8 cellular contexts compared by ENCODE assay signal in the genomic region with DNA sequence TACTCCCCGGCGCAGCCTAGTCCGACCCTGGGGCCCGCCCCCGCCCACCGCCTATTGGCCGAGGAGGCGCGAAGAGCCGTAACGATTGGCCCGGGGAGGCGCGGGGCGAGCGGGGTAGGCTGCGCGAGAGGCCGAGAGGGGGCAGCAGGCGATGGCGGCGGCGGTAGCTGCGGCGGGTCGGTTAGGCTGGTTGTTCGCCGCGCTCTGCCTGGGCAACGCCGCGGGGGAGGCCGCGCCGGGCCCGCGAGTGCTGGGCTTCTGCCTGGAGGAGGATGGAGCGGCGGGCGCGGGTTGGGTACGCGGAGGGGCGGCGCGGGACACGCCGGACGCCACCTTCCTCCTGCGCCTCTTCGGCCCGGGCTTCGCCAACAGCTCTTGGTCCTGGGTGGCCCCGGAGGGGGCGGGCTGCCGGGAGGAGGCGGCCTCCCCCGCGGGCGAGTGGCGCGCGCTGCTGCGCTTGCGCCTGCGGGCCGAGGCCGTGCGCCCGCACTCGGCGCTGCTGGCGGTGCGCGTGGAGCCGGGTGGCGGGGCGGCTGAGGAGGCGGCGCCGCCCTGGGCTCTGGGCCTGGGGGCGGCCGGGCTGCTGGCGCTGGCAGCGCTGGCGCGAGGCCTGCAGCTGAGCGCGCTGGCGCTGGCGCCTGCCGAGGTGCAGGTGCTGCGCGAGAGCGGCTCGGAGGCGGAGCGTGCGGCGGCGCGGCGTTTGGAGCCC. TPM values are rescaled to one million over a fixed set of nuclear protein-coding genes. Genes with fewer than 3 reads are reported as not detected.
DNase-seq lines count a peak whose midpoint lies in the region; ATAC-seq and TF ChIP-seq lines count a peak whose summit lies in the region.

CNNM3 (plus strand) TSS at position 142 of the 709 bp plus-strand sequence; CDS start at position 152, 10 bp downstream.

- H3K36me3 ChIP-seq in GM23248 (ENCODE audit: low read depth): no peaks in the 10 kb centered on the region
- 0 out of 2 replicates have a peak, but pooled peaks cover 4% of the 10 kb centered on the region for H3K36me3 ChIP-seq in Karpas-422 (ENCODE audit: insufficient read depth, low read length)
- H3K36me3 ChIP-seq in Peyer's patch: no peaks in the 10 kb centered on the region
- peaks cover 0 to 25% (median 3%) of the 10 kb centered on the region in 3 donors for H3K36me3 ChIP-seq in esophagus squamous epithelium

- H3K27ac Mint-ChIP-seq in naive B cell: peak within 1 kb of the TSS; percentile 47 to 92 (median 58)
- peak within 1 kb of the TSS; percentile 72 for H3K27ac Mint-ChIP-seq in stimulated activated effector memory CD8-positive, alpha-beta T cell treated with anti-CD3 and anti-CD28 coated beads, Interleukin-12 subunit alpha, Interleukin-12 subunit beta, amount 100 ng/mL, for 72 hours

- intact Hi-C loops in esophagus squamous epithelium (cut with DNase I): loop anchor here (5.0 kb wide), 1 partner anchor 36 kb away; no protein-coding TSS in a partner anchor

- H3K9me3 ChIP-seq in GM23248 (ENCODE audit: low read depth) (no peaks in the 10 kb centered on the region), Karpas-422 (ENCODE audit: low read length) (no peaks in the 10 kb centered on the region), Peyer's patch (no peaks in the 10 kb centered on the region), esophagus squamous epithelium (no peaks in the 10 kb centered on the region)

- peaks cover 0 to 7% of the 10 kb centered on the region in 2 donors for H3K36me3 Mint-ChIP-seq in naive B cell
- H3K36me3 Mint-ChIP-seq in stimulated activated effector memory CD8-positive, alpha-beta T cell treated with anti-CD3 and anti-CD28 coated beads, Interleukin-12 subunit alpha, Interleukin-12 subunit beta, amount 100 ng/mL, for 72 hours: peaks cover 31% of the 10 kb centered on the region

- no peaks in the 10 kb centered on the region for H4K20me1 ChIP-seq in GM23248 (ENCODE audit: insufficient read depth)
- peaks cover 13% of the 10 kb centered on the region; the same call in 1 of the 2 replicates for H4K20me1 ChIP-seq in Karpas-422 (ENCODE audit: insufficient read depth, low read depth, low read length)

- TF ChIP-seq POLR2A in Peyer's patch (IDR thresholded peaks at IDR 0.05) (peak; percentile 79 to 86), esophagus squamous epithelium (IDR thresholded peaks at IDR 0.05) (peak in 3 of 4 donors; percentile 26 to 88 (median 70))

- H3K4me1 Mint-ChIP-seq in naive B cell: peaks cover 45 to 58% (median 51%) of the 10 kb centered on the region in 3 donors
- peaks cover 63% of the 10 kb centered on the region for H3K4me1 Mint-ChIP-seq in stimulated activated effector memory CD8-positive, alpha-beta T cell treated with anti-CD3 and anti-CD28 coated beads, Interleukin-12 subunit alpha, Interleukin-12 subunit beta, amount 100 ng/mL, for 72 hours

- H2AFZ ChIP-seq in GM23248: peak within 1 kb of the TSS; percentile 87
- peak within 1 kb of the TSS; percentile 94 for H2AFZ ChIP-seq in Karpas-422 (ENCODE audit: low read length)

- peak; percentile 88 to 90 for ATAC-seq in naive B cell (ENCODE audit: low read depth in 2 of 2)
- ATAC-seq in stimulated activated effector memory CD8-positive, alpha-beta T cell treated with anti-CD3 and anti-CD28 coated beads, Interleukin-12 subunit alpha, Interleukin-12 subunit beta, amount 100 ng/mL, for 72 hours: peak; percentile 94

- H3K27ac ChIP-seq in GM23248 (peak within 1 kb of the TSS; percentile 17), Karpas-422 (ENCODE audit: low read length) (peak within 1 kb of the TSS; percentile 46), Peyer's patch (peak within 1 kb of the TSS; percentile 92 to 100 (median 98)), esophagus squamous epithelium (peak within 1 kb of the TSS; percentile 87 to 99 (median 94))

- H3K27me3 ChIP-seq in GM23248 (replicated peaks; ENCODE audit: insufficient read depth): no peaks in the 10 kb centered on the region
- no peaks in the 10 kb centered on the region for H3K27me3 ChIP-seq in Karpas-422 (ENCODE audit: low read length)
- no peaks in the 10 kb centered on the region for H3K27me3 ChIP-seq in Peyer's patch
- no peaks in the 10 kb centered on the region for H3K27me3 ChIP-seq in esophagus squamous epithelium

- H3K4me3 ChIP-seq in GM23248 (peak within 1 kb of the TSS; percentile 76), Karpas-422 (ENCODE audit: low read length) (peak within 1 kb of the TSS; percentile 73), Peyer's patch (peak within 1 kb of the TSS; percentile 82 to 86 (median 85)), esophagus squamous epithelium (peak within 1 kb of the TSS; percentile 63 to 91 (median 75))

- 0 out of 2 replicates have a peak, but pooled peaks cover 8% of the 10 kb centered on the region for H3F3A ChIP-seq in GM23248 (ENCODE audit: insufficient read depth)

- H3K9ac ChIP-seq in GM23248 (peak within 1 kb of the TSS; percentile 68), Karpas-422 (ENCODE audit: low read length) (peak within 1 kb of the TSS; percentile 86)

- 0 to 1% methylated on average over 24 to 77 of the region's 103 CpGs for whole genome bisulfite sequencing in GM23248 (ENCODE audit: low coverage in 1 of 2, low lambda C conversion rate in 2 of 2, missing lambda C conversion rate in 2 of 2), 2 experiments
- no CpG with 5 or more reads among the region's 103 CpGs for WGBS in esophagus squamous epithelium, 2 donors

- in situ Hi-C loops in GM23248 (cut with MboI): no loop called here

- H3K79me2 ChIP-seq in GM23248 (ENCODE audit: insufficient read depth) (no peaks in the 10 kb centered on the region; the same call in 1 of the 2 replicates), Karpas-422 (ENCODE audit: low read length) (peaks cover 44% of the 10 kb centered on the region)

- H3K4me2 ChIP-seq in GM23248 (ENCODE audit: unreplicated experiment) (peak within 1 kb of the TSS; percentile 88), Karpas-422 (ENCODE audit: low read depth, low read length, poor library complexity, severe bottlenecking) (peak within 1 kb of the TSS; percentile 86)

- peak within 1 kb of the TSS; percentile 84 to 97 (median 92) for H3K4me3 Mint-ChIP-seq in naive B cell
- peak within 1 kb of the TSS; percentile 74 for H3K4me3 Mint-ChIP-seq in stimulated activated effector memory CD8-positive, alpha-beta T cell treated with anti-CD3 and anti-CD28 coated beads, Interleukin-12 subunit alpha, Interleukin-12 subunit beta, amount 100 ng/mL, for 72 hours

- H3K27me3 Mint-ChIP-seq in naive B cell: no peaks in the 10 kb centered on the region

- TF ChIP-seq CTCF in Peyer's patch (IDR thresholded peaks at IDR 0.05): peak; percentile 47 to 85 (median 76)
- peak; percentile 48 to 77 (median 66) for TF ChIP-seq CTCF in esophagus squamous epithelium (IDR thresholded peaks at IDR 0.05)

- peaks cover 7% of the 10 kb centered on the region; the same call in 1 of the 2 replicates for H3K4me1 ChIP-seq in GM23248 (ENCODE audit: insufficient read depth)
- peaks cover 54% of the 10 kb centered on the region for H3K4me1 ChIP-seq in Karpas-422 (ENCODE audit: low read length)
- H3K4me1 ChIP-seq in Peyer's patch: peaks cover 8 to 72% (median 32%) of the 10 kb centered on the region in 4 donors
- peaks cover 23 to 51% (median 32%) of the 10 kb centered on the region in 3 donors for H3K4me1 ChIP-seq in esophagus squamous epithelium

- no peaks in the 10 kb centered on the region for H3K9me3 Mint-ChIP-seq in naive B cell
- no peaks in the 10 kb centered on the region for H3K9me3 Mint-ChIP-seq in stimulated activated effector memory CD8-positive, alpha-beta T cell treated with anti-CD3 and anti-CD28 coated beads, Interleukin-12 subunit alpha, Interleukin-12 subunit beta, amount 100 ng/mL, for 72 hours

- DNase-seq in EH (ENCODE audit: low read depth): peak; percentile 92
- DNase-seq in GM23248: peak; percentile 98
- DNase-seq in Karpas-422: peak; percentile 98
- peak; percentile 97 to 99 (median 98) for DNase-seq in Peyer's patch
- peak; percentile 96 to 98 for DNase-seq in activated T-cell treated with anti-CD3 and anti-CD28 coated beads, Interleukin-2, amount 50 U/mL, for 48 hours
- DNase-seq in esophagus squamous epithelium (lab: John Stamatoyannopoulos, UW): peak; percentile 60
- peak; percentile 99 for DNase-seq in naive B cell
- DNase-seq in stimulated activated effector memory CD8-positive, alpha-beta T cell treated with anti-CD3 and anti-CD28 coated beads, Interleukin-12 subunit alpha, Interleukin-12 subunit beta, amount 100 ng/mL, for 72 hours (ENCODE audit: low spot score in 2 of 2): peak; percentile 97 to 98

- H3K9me2 ChIP-seq in GM23248 (ENCODE audit: insufficient read depth) (no peaks in the 10 kb centered on the region), Karpas-422 (replicated peaks; ENCODE audit: insufficient read depth, low read length) (no peaks in the 10 kb centered on the region)

RNA-seq across cellular contexts. Expression of gene CNNM3, which starts in this region (rescaled TPM):
- total RNA-seq in GM23248 (2014; rRNA removed; shearing (Covaris generic)): 5.0 and 5.2 TPM in 2 replicates
- polyA plus RNA-seq in GM23248 (2016; fragmentation: Nextera tagmentation; extraction: Ambion mirVana) (0.94 and 0.98 TPM in 2 replicates), naive B cell (ENCODE audit: low read depth in 6 of 6) (10 to 100 TPM in 1 of 6 donors, 1 to 10 TPM in 5; 4.3 to 16.3 (median 6.1) TPM)
- 7.0 and 7.9 TPM in 2 replicates for total RNA-seq in Karpas-422 (2014; rRNA removed; shearing (Covaris generic); ENCODE audit: low replicate concordance)
- total RNA-seq in Peyer's patch (100 to 1,000 TPM in 1 of 4 donors, 10 to 100 TPM in 3; 29.8 to 108 (median 44.8) TPM), esophagus squamous epithelium (10 to 100 TPM in 1 of 4 donors, 1 to 10 TPM in 3; 3.7 to 10.2 (median 5.5) TPM)

Comparison
In these comparisons a context has a peak if more than half of its experiments do, and no peak if none do; other contexts are left out.
1. Peak in every context shown above with its lines: DNase-seq, ATAC-seq, H3K4me3 ChIP-seq and H3K27ac ChIP-seq.
2. H3K27ac ChIP-seq: peak in every context shown above with its lines; median percentile 98 in Peyer's patch; 94 in esophagus squamous epithelium; 46 in Karpas-422; 17 in GM23248.